13 cellular contexts compared by ENCODE assay signal in genomic region chr10:77633376-77633775, GRCh38. TPM values are rescaled to one million over a fixed set of nuclear protein-coding genes. Genes with fewer than 3 reads are reported as not detected.
"Had no signal": no experiment of that assay in that cellular context is flagged by ENCODE, and none has a peak within 500 bp of the region (broad histone marks: within the 10 kb centered on the region; RNA-seq: fewer than 3 reads in every experiment).

No MANE protein-coding gene starts in this region.

- H3K36me3 ChIP-seq: cardiac muscle cell, colonic mucosa, lower lobe of right lung, spleen, upper lobe of right lung had no signal

- H3K27ac ChIP-seq: cardiac muscle cell, colonic mucosa, lower lobe of right lung, spleen, upper lobe of right lung had no signal

- DNase-seq: activated CD4-positive, alpha-beta T cell treated with anti-CD3 and anti-CD28 coated beads, Interleukin-2, amount 10 ng/mL, durations not matched to agents 24 days and 14 days; activated CD8-positive, alpha-beta memory T cell treated with anti-CD3 and anti-CD28 coated beads for 24 hours; activated naive CD4-positive, alpha-beta T cell treated with anti-CD3 and anti-CD28 coated beads for 36 hours; colonic mucosa; effector CD4-positive, alpha-beta T cell; hypothalamus; lower lobe of right lung; spleen; stimulated activated CD4-positive, alpha-beta T cell treated with anti-CD3 and anti-CD28 coated beads, Interleukin-1b, Interleukin-23, amount 100 ng/mL, for 48 hours; stimulated activated naive B cell treated with anti-CD40 and anti-IgM and Interleukin-4, amounts not matched to agents 10 μg/mL and 1 μg/mL and 100 μg/mL, for 72 hours; upper lobe of right lung had no signal

- H3K9me3 ChIP-seq: colonic mucosa, lower lobe of right lung, spleen, upper lobe of right lung had no signal

- H3K4me3 ChIP-seq: cardiac muscle cell, colonic mucosa, lower lobe of right lung, spleen, upper lobe of right lung had no signal

- H3K4me1 ChIP-seq: upper lobe of right lung had no signal

- FAIRE-seq: endothelial cell of umbilical vein had no signal

RNA-seq across cellular contexts. Expression of gene KCNMA1, which starts 4.2 kb away (rescaled TPM):
- total RNA-seq: activated CD4-positive, alpha-beta T cell treated with anti-CD3 and anti-CD28 coated beads, Interleukin-2, amount 10 ng/mL, durations not matched to agents 24 days and 14 days; activated naive CD4-positive, alpha-beta T cell treated with anti-CD3 and anti-CD28 coated beads for 36 hours had no signal
